2 cellular contexts compared by ENCODE assay signal in genomic region chr2:216500572-216500971, GRCh38.
TF ChIP-seq lines count a peak whose summit lies in the region.

No MANE protein-coding gene starts in this region.

TF ChIP-seq in SK-N-SH, 30 proteins besides CTCF, POLR2A, EP300 and RAD21 (continued from another document):
- TF ChIP-seq REST (IDR thresholded peaks at IDR 0.05; ENCODE audit: low read depth, low read length): no peak
- TF ChIP-seq TCF12 (IDR thresholded peaks at IDR 0.05): no peak
- no peak for TF ChIP-seq ZBTB33 (IDR thresholded peaks at IDR 0.05; ENCODE audit: borderline replicate concordance, low read depth)

TF ChIP-seq in SK-N-SH treated with all-trans-retinoic acid at 6 μM for 48 hours, 23 proteins besides CTCF, POLR2A, EP300 and RAD21 (continued from another document):
- TF ChIP-seq PPARA (CRISPR knock-in tag; IDR thresholded peaks at IDR 0.05; ENCODE audit: borderline replicate concordance): no peak
- TF ChIP-seq ZC3H10 (CRISPR knock-in tag; IDR thresholded peaks at IDR 0.05): no peak
- no peak for TF ChIP-seq ZNF8 (CRISPR knock-in tag; IDR thresholded peaks at IDR 0.05)
- no peak for TF ChIP-seq GLIS3 (CRISPR knock-in tag; IDR thresholded peaks at IDR 0.05)
